7 cellular contexts compared by ENCODE assay signal in genomic region chr2:6864938-6865345, GRCh38. TPM values are rescaled to one million over a fixed set of nuclear protein-coding genes. Genes with fewer than 3 reads are reported as not detected.
DNase-seq lines count a peak whose midpoint lies in the region; ATAC-seq and TF ChIP-seq lines count a peak whose summit lies in the region.

No MANE protein-coding gene starts in this region.

- peaks cover 10% of the 10 kb centered on the region for H3K27me3 Mint-ChIP-seq in progenitor cell of endocrine pancreas

- no peaks in the 10 kb centered on the region for H4K20me1 ChIP-seq in fibroblast of lung (ENCODE audit: control insufficient read depth, extremely low read depth, insufficient read depth, low read length)

- H3K27ac Mint-ChIP-seq in progenitor cell of endocrine pancreas = no peak overlapping the region

- peaks cover 2% of the 10 kb centered on the region for H3K27me3 ChIP-seq in fibroblast of lung (ENCODE audit: control insufficient read depth, insufficient read depth, low read length)

- no peaks in the 10 kb centered on the region for H3K36me3 ChIP-seq in fibroblast of lung (ENCODE audit: control insufficient read depth, insufficient read depth, low read length)

- TF ChIP-seq CTCF in fibroblast of lung (conservative IDR thresholded peaks at IDR 0.05 in 1 of 2, IDR thresholded peaks at IDR 0.05 in 1 of 2; ENCODE audit: low read depth in 1 of 2, low read length in 2 of 2) (no peak), progenitor cell of endocrine pancreas (IDR thresholded peaks at IDR 0.05; ENCODE audit: unreplicated experiment) (no peak)

- peak overlapping the region; percentile 14 for H2AFZ ChIP-seq in fibroblast of lung (ENCODE audit: low read length)

- DNase-seq in activated CD4-positive, alpha-beta T cell treated with anti-CD3 and anti-CD28 coated beads for 48 hours = peak; percentile 32
- DNase-seq in fibroblast of lung (ENCODE audit: low read depth in 2 of 2) (peak in 1 of 2 donors; percentile 9), progenitor cell of endocrine pancreas (ENCODE audit: low spot score, unreplicated experiment) (no peak), NAMALWA (ENCODE audit: low spot score) (no peak), SHP77 (lab: John Stamatoyannopoulos, UW) (no peak)

- peak overlapping the region; percentile 60 for H3K4me2 ChIP-seq in fibroblast of lung (ENCODE audit: extremely low read depth, insufficient read depth, low read length)

- no peaks in the 10 kb centered on the region for H3K79me2 ChIP-seq in fibroblast of lung (ENCODE audit: control insufficient read depth, insufficient read depth, low read length)

- H3K9me3 ChIP-seq in fibroblast of lung (ENCODE audit: control insufficient read depth, insufficient read depth, low read depth, low read length) = no peaks in the 10 kb centered on the region

- H3K36me3 Mint-ChIP-seq in progenitor cell of endocrine pancreas (ENCODE audit: insufficient read depth) = peaks cover 17% of the 10 kb centered on the region

- peak overlapping the region; percentile 64 for H3K4me3 Mint-ChIP-seq in progenitor cell of endocrine pancreas (ENCODE audit: low read depth)

- H3K4me1 ChIP-seq in fibroblast of lung (ENCODE audit: control insufficient read depth, extremely low read depth, insufficient read depth, low read length) = no peaks in the 10 kb centered on the region

- H3K27ac ChIP-seq in fibroblast of lung (ENCODE audit: insufficient read depth, low read length) = no peak overlapping the region

- peak overlapping the region in 2 of 4 experiments; percentile 51 to 62 for H3K4me3 ChIP-seq in fibroblast of lung (replicated peaks in 1 of 4; ENCODE audit: control extremely low read depth in 1 of 4, insufficient read depth in 1 of 4, low read depth in 3 of 4, low read length in 4 of 4)

- ATAC-seq in GM18873 (IDR thresholded peaks at IDR 0.05; ENCODE audit: low FRiP score, unreplicated experiment) (peak; percentile 21), HG02943 (IDR thresholded peaks at IDR 0.05; ENCODE audit: low read depth, unreplicated experiment) (peak; percentile 26)

- peaks cover 7% of the 10 kb centered on the region for H3K4me1 Mint-ChIP-seq in progenitor cell of endocrine pancreas (ENCODE audit: low read depth)

- H3K9me3 Mint-ChIP-seq in progenitor cell of endocrine pancreas (ENCODE audit: low read depth) = peaks cover 7% of the 10 kb centered on the region

- H3K9ac ChIP-seq in fibroblast of lung (ENCODE audit: insufficient read depth, low read length) = no peak overlapping the region

RNA-seq across cellular contexts. Expression of gene CMPK2, which starts 0.8 kb away (rescaled TPM):
- total RNA-seq in fibroblast of lung = 0.26 and 0.33 TPM in 2 replicates
- polyA plus RNA-seq in fibroblast of lung = 0.20 and 0.52 TPM in 2 replicates
- 0.12 and 0.61 TPM in 2 replicates for polyA plus RNA-seq in fibroblast of lung (2012)
- 0.67 and 3.7 TPM in 2 replicates for polyA minus RNA-seq in fibroblast of lung (ENCODE audit: low replicate concordance)
- 3.4 and 3.6 TPM in 2 replicates for total RNA-seq in progenitor cell of endocrine pancreas

RNA-seq across cellular contexts. Expression of gene RSAD2, which starts 12.6 kb away (rescaled TPM):
- total RNA-seq in fibroblast of lung = 0.77 and 1.7 TPM in 2 replicates
- polyA plus RNA-seq in fibroblast of lung = 0.14 and 0.17 TPM in 2 replicates
- polyA plus RNA-seq in fibroblast of lung (2012) = 0.03 and 0.13 TPM in 2 replicates
- not detected in 2 replicates for polyA minus RNA-seq in fibroblast of lung (ENCODE audit: low replicate concordance)
- 4.4 and 5.3 TPM in 2 replicates for total RNA-seq in progenitor cell of endocrine pancreas

RNA-seq across cellular contexts. Expression of gene RNF144A, which starts 52.3 kb away (rescaled TPM):
- 0.17 and 0.26 TPM in 2 replicates for total RNA-seq in fibroblast of lung
- polyA plus RNA-seq in fibroblast of lung = 0.24 and 0.40 TPM in 2 replicates
- 0.15 and 0.31 TPM in 2 replicates for polyA plus RNA-seq in fibroblast of lung (2012)
- polyA minus RNA-seq in fibroblast of lung (ENCODE audit: low replicate concordance) = 0.16 and 0.37 TPM in 2 replicates
- total RNA-seq in progenitor cell of endocrine pancreas = 39.9 and 40.2 TPM in 2 replicates

Comparison
In these comparisons a context has a peak if more than half of its experiments do, and no peak if none do; other contexts are left out.
1. RNA of gene RNF144A, which starts 52.3 kb away (total RNA-seq): 39.9 to 40.2 TPM in progenitor cell of endocrine pancreas; 0.17 to 0.26 TPM in fibroblast of lung; every median in the first group is over 10 times any median in the second.